ENCODE assay signal across 15 cellular contexts in genomic region chr7:44793919-44794715, GRCh38. TPM values are rescaled to one million over a fixed set of nuclear protein-coding genes. Genes with fewer than 3 reads are reported as not detected.
DNase-seq lines count a peak whose midpoint lies in the region; ATAC-seq, FAIRE-seq and TF ChIP-seq lines count a peak whose summit lies in the region.
"Had no signal": no experiment of that assay in that cellular context is flagged by ENCODE, and none has a peak within 500 bp of the region (broad histone marks: within the 10 kb centered on the region; RNA-seq: fewer than 3 reads in every experiment).

No MANE protein-coding gene starts in this region.

- POLR2A ChIA-PET in CD4-positive, alpha-beta T cell (lab: Charles Lee): no interaction called here

- no peak for FAIRE-seq in astrocyte (lab: Jason Lieb, UNC)
- FAIRE-seq: GM19239 had no signal

- H3K9me3 Mint-ChIP-seq in CD4-positive, alpha-beta T cell: no peaks in the 10 kb centered on the region
- peaks cover 3% of the 10 kb centered on the region; the same call in 1 of the 3 replicates for H3K9me3 Mint-ChIP-seq in GM23338
- peaks cover 2% of the 10 kb centered on the region for H3K9me3 Mint-ChIP-seq in astrocyte (ENCODE audit: unreplicated experiment)
- no peaks in the 10 kb centered on the region for H3K9me3 Mint-ChIP-seq in natural killer cell
- H3K9me3 Mint-ChIP-seq in progenitor cell of endocrine pancreas (ENCODE audit: low read depth): no peaks in the 10 kb centered on the region

- H3K4me1 ChIP-seq in GM23338 (ENCODE audit: insufficient read depth): peaks cover 14% of the 10 kb centered on the region
- peaks cover 15% of the 10 kb centered on the region for H3K4me1 ChIP-seq in astrocyte (ENCODE audit: insufficient read depth, low read length)
- H3K4me1 ChIP-seq in SJCRH30: peaks cover 7% of the 10 kb centered on the region; the same call in 1 of the 2 replicates

- no peak for ATAC-seq in CD4-positive, alpha-beta T cell (ENCODE audit: poor library complexity)
- ATAC-seq in GM23338: no peak
- ATAC-seq in natural killer cell: no peak
- ATAC-seq: heart right ventricle had no signal

- H3F3A ChIP-seq in GM23338 (replicated peaks; ENCODE audit: low read depth): peaks cover 20% of the 10 kb centered on the region

- H3K9ac ChIP-seq in astrocyte (ENCODE audit: low read length): no peak overlapping the region
- H3K9ac ChIP-seq: SK-N-SH had no signal

- H3K36me3 Mint-ChIP-seq in CD4-positive, alpha-beta T cell (ENCODE audit: low read depth): peaks cover 32% of the 10 kb centered on the region
- H3K36me3 Mint-ChIP-seq in GM23338 (ENCODE audit: low read depth): peaks cover 22% of the 10 kb centered on the region
- peaks cover 4% of the 10 kb centered on the region for H3K36me3 Mint-ChIP-seq in astrocyte (ENCODE audit: low read depth, unreplicated experiment)
- H3K36me3 Mint-ChIP-seq in natural killer cell: no peaks in the 10 kb centered on the region
- H3K36me3 Mint-ChIP-seq in progenitor cell of endocrine pancreas (ENCODE audit: insufficient read depth): peaks cover 2% of the 10 kb centered on the region

- H3K4me3 Mint-ChIP-seq in CD4-positive, alpha-beta T cell: peak overlapping the region; percentile 34
- H3K4me3 Mint-ChIP-seq in GM23338 (peak overlapping the region; percentile 30; the same call in 1 of the 3 replicates), astrocyte (ENCODE audit: unreplicated experiment) (no peak overlapping the region), natural killer cell (peak overlapping the region; percentile 17), progenitor cell of endocrine pancreas (ENCODE audit: low read depth) (no peak overlapping the region)

- peak overlapping the region; percentile 49 for H3K27ac Mint-ChIP-seq in CD4-positive, alpha-beta T cell
- no peak overlapping the region for H3K27ac Mint-ChIP-seq in GM23338
- H3K27ac Mint-ChIP-seq in astrocyte (ENCODE audit: unreplicated experiment): peak overlapping the region; percentile 53
- no peak overlapping the region for H3K27ac Mint-ChIP-seq in natural killer cell
- H3K27ac Mint-ChIP-seq in progenitor cell of endocrine pancreas: no peak overlapping the region

- intact Hi-C loops in CD4-positive, alpha-beta T cell (cut with DNase I, micrococcal nuclease): loop anchor here in 1 of 2 experiments (10.0 kb wide), 1 partner anchor 749 kb away; the partner anchor contains the start of gene DBNL
- intact Hi-C loops in natural killer cell (cut with micrococcal nuclease): no loop called here

- no peaks in the 10 kb centered on the region for H3K9me3 ChIP-seq in CD4-positive, alpha-beta T cell (ENCODE audit: control insufficient read depth, low read length)
- no peaks in the 10 kb centered on the region for H3K9me3 ChIP-seq in astrocyte (ENCODE audit: insufficient read depth, low read depth, low read length)
- no peaks in the 10 kb centered on the region for H3K9me3 ChIP-seq in SJCRH30 (replicated peaks)
- H3K9me3 ChIP-seq: heart right ventricle, SK-N-SH, thoracic aorta had no signal

- H4K20me1 ChIP-seq in GM23338 (replicated peaks; ENCODE audit: insufficient read depth): peaks cover 16% of the 10 kb centered on the region
- peaks cover 22% of the 10 kb centered on the region for H4K20me1 ChIP-seq in astrocyte (ENCODE audit: insufficient read depth, low read length)

- CTCF ChIA-PET in CD4-positive, alpha-beta T cell (lab: Charles Lee): no interaction called here

- H3K4me3 ChIP-seq in GM23338 (no peak overlapping the region), astrocyte (ENCODE audit: insufficient read depth, low read depth, low read length) (no peak overlapping the region), SJCRH30 (no peak overlapping the region)
- H3K4me3 ChIP-seq: heart right ventricle, thoracic aorta had no signal

- H3K79me2 ChIP-seq in GM23338 (replicated peaks; ENCODE audit: insufficient read depth) (peaks cover 40% of the 10 kb centered on the region), astrocyte (ENCODE audit: insufficient read depth, low read length) (peaks cover 32% of the 10 kb centered on the region)

- H3K4me2 ChIP-seq in GM23338 (no peak overlapping the region), astrocyte (ENCODE audit: low read length) (no peak overlapping the region)
- H3K4me2 ChIP-seq: SK-N-SH had no signal

- H2AFZ ChIP-seq in GM23338: no peak overlapping the region
- no peak overlapping the region for H2AFZ ChIP-seq in astrocyte (ENCODE audit: low read depth, low read length)

- no peaks in the 10 kb centered on the region for H3K9me2 ChIP-seq in GM23338 (ENCODE audit: insufficient read depth)
- H3K9me2 ChIP-seq: SK-N-SH had no signal

- H3K27ac ChIP-seq in CD4-positive, alpha-beta T cell (ENCODE audit: low read depth, low read length): no peak overlapping the region
- H3K27ac ChIP-seq in GM23338 (ENCODE audit: low read depth) (no peak overlapping the region), astrocyte (ENCODE audit: low read depth, low read length) (no peak overlapping the region), SJCRH30 (no peak overlapping the region)
- H3K27ac ChIP-seq: heart right ventricle, thoracic aorta had no signal

- H3K27me3 ChIP-seq in CD4-positive, alpha-beta T cell (ENCODE audit: control insufficient read depth, insufficient read depth, low read length): no peaks in the 10 kb centered on the region
- H3K27me3 ChIP-seq in GM23338 (ENCODE audit: insufficient read depth): no peaks in the 10 kb centered on the region
- H3K27me3 ChIP-seq in astrocyte (ENCODE audit: insufficient read depth, low read length): no peaks in the 10 kb centered on the region
- no peaks in the 10 kb centered on the region for H3K27me3 ChIP-seq in SJCRH30
- H3K27me3 ChIP-seq: heart right ventricle had no signal

- DNase-seq in CD4-positive, alpha-beta T cell: no peak
- DNase-seq in GM23338 (ENCODE audit: low spot score) (no peak), astrocyte (ENCODE audit: low read depth) (peak; percentile 29), natural killer cell (no peak), SJCRH30 (no peak), HCEC 1CT (no peak), GF-D8 (lab: John Stamatoyannopoulos, UW) (no peak), progenitor cell of endocrine pancreas (ENCODE audit: low spot score, unreplicated experiment) (no peak)
- DNase-seq: cerebellar nuclear complex; heart right ventricle; NCI-H1092 treated with DMSO at 0.1 percent for 48 hours; NK-92 treated with Interleukin-12 subunit alpha and Interleukin-12 subunit beta, amount 100 ng/mL, for 24 hours; SK-N-SH had no signal

- peaks cover 25% of the 10 kb centered on the region for H3K4me1 Mint-ChIP-seq in CD4-positive, alpha-beta T cell (ENCODE audit: low read depth)
- peaks cover 5% of the 10 kb centered on the region; the same call in 1 of the 3 replicates for H3K4me1 Mint-ChIP-seq in GM23338
- H3K4me1 Mint-ChIP-seq in astrocyte (ENCODE audit: low read depth, unreplicated experiment): peaks cover 10% of the 10 kb centered on the region
- H3K4me1 Mint-ChIP-seq in natural killer cell: peaks cover 20 to 21% of the 10 kb centered on the region in 2 donors
- H3K4me1 Mint-ChIP-seq in progenitor cell of endocrine pancreas (ENCODE audit: low read depth): peaks cover 10% of the 10 kb centered on the region

- no peaks in the 10 kb centered on the region for H3K27me3 Mint-ChIP-seq in CD4-positive, alpha-beta T cell
- H3K27me3 Mint-ChIP-seq in GM23338 (ENCODE audit: insufficient read depth, low read depth, poor library complexity): peaks cover 20% of the 10 kb centered on the region
- H3K27me3 Mint-ChIP-seq in astrocyte (ENCODE audit: low read depth, unreplicated experiment): no peaks in the 10 kb centered on the region
- H3K27me3 Mint-ChIP-seq in natural killer cell (ENCODE audit: low read depth in 2 of 2): no peaks in the 10 kb centered on the region
- no peaks in the 10 kb centered on the region for H3K27me3 Mint-ChIP-seq in progenitor cell of endocrine pancreas

- no peak for TF ChIP-seq CTCF in CD4-positive, alpha-beta T cell (IDR thresholded peaks at IDR 0.05)
- TF ChIP-seq CTCF in GM23338 (conservative IDR thresholded peaks at IDR 0.05; ENCODE audit: low read depth in 2 of 2) (no peak), astrocyte (IDR thresholded peaks at IDR 0.05; ENCODE audit: insufficient read depth, low read depth, low read length) (no peak), natural killer cell (IDR thresholded peaks at IDR 0.05) (no peak), progenitor cell of endocrine pancreas (IDR thresholded peaks at IDR 0.05; ENCODE audit: unreplicated experiment) (no peak)

- peaks cover 14% of the 10 kb centered on the region; the same call in 1 of the 2 replicates for H3K36me3 ChIP-seq in GM23338 (ENCODE audit: insufficient read depth)
- peaks cover 10% of the 10 kb centered on the region for H3K36me3 ChIP-seq in astrocyte (ENCODE audit: insufficient read depth, low read length)
- peaks cover 22% of the 10 kb centered on the region for H3K36me3 ChIP-seq in SJCRH30
- H3K36me3 ChIP-seq: thoracic aorta had no signal

TF ChIP-seq in GM23338, 12 proteins besides CTCF, POLR2A, EP300 and RAD21 (continues in another document):
- no peak for TF ChIP-seq NANOG (IDR thresholded peaks at IDR 0.05; ENCODE audit: borderline replicate concordance)
- no peak for TF ChIP-seq STAT1 (IDR thresholded peaks at IDR 0.05; ENCODE audit: unreplicated experiment)
- TF ChIP-seq POLR2AphosphoS5 (IDR thresholded peaks at IDR 0.05; ENCODE audit: low read depth): no peak
- no peak for TF ChIP-seq EZH2phosphoT487 (IDR thresholded peaks at IDR 0.05; ENCODE audit: unreplicated experiment)
- no peak for TF ChIP-seq CREB1 (CRISPR knock-in tag; IDR thresholded peaks at IDR 0.05; ENCODE audit: low read depth)
- no peak for TF ChIP-seq ZNF331 (CRISPR knock-in tag; IDR thresholded peaks at IDR 0.05; ENCODE audit: low read depth)

RNA-seq across cellular contexts. Expression of gene PPIA, which starts 2.4 kb away (rescaled TPM):
- 100 to 1,000 TPM; 410 to 423 TPM for total RNA-seq in CD4-positive, alpha-beta T cell
- 4,367 and 4,717 TPM in 2 replicates for total RNA-seq in GM23338 (2014; rRNA removed; shearing (Covaris generic))
- 6,375 and 6,524 TPM in 2 replicates for polyA plus RNA-seq in GM23338 (2016; fragmentation: Nextera tagmentation; extraction: Ambion mirVana)
- 1,461 and 1,628 TPM in 2 replicates for total RNA-seq in astrocyte
- 100 to 1,000 TPM; 701 to 727 (median 718) TPM for total RNA-seq in natural killer cell
- 4,792 and 5,450 TPM in 2 replicates for total RNA-seq in SJCRH30 (2014; rRNA removed; shearing (Covaris generic))
- total RNA-seq in progenitor cell of endocrine pancreas: 1,323 and 1,353 TPM in 2 replicates

RNA-seq across cellular contexts. Expression of gene ZMIZ2, which starts 45.5 kb away (rescaled TPM):
- 10 to 100 TPM; 81.5 to 82.0 TPM for total RNA-seq in CD4-positive, alpha-beta T cell
- 30.4 and 46.1 TPM in 2 replicates for total RNA-seq in GM23338 (2014; rRNA removed; shearing (Covaris generic))
- polyA plus RNA-seq in GM23338 (2016; fragmentation: Nextera tagmentation; extraction: Ambion mirVana): 15.2 and 15.5 TPM in 2 replicates
- 62.5 and 76.8 TPM in 2 replicates for total RNA-seq in astrocyte
- total RNA-seq in natural killer cell: 100 to 1,000 TPM; 152 to 170 (median 167) TPM
- 9.0 and 13.3 TPM in 2 replicates for total RNA-seq in SJCRH30 (2014; rRNA removed; shearing (Covaris generic))
- total RNA-seq in progenitor cell of endocrine pancreas: 217 and 222 TPM in 2 replicates

RNA-seq across cellular contexts. Expression of gene H2AZ2, which starts 53.8 kb away (rescaled TPM):
- total RNA-seq in CD4-positive, alpha-beta T cell: 100 to 1,000 TPM; 145 to 156 TPM
- 215 and 219 TPM in 2 replicates for total RNA-seq in GM23338 (2014; rRNA removed; shearing (Covaris generic))
- 388 and 390 TPM in 2 replicates for polyA plus RNA-seq in GM23338 (2016; fragmentation: Nextera tagmentation; extraction: Ambion mirVana)
- total RNA-seq in astrocyte (93.4 and 105 TPM in 2 replicates), natural killer cell (100 to 1,000 TPM; 178 to 196 (median 190) TPM), progenitor cell of endocrine pancreas (220 and 244 TPM in 2 replicates)
- 454 and 459 TPM in 2 replicates for total RNA-seq in SJCRH30 (2014; rRNA removed; shearing (Covaris generic))

Comparison
In these comparisons a context has a peak if more than half of its experiments do, and no peak if none do; other contexts are left out.
1. H3K27ac Mint-ChIP-seq: peak in CD4-positive, alpha-beta T cell (single experiment) and astrocyte (single experiment); none in GM23338 (single experiment), natural killer cell (0 of 2) and progenitor cell of endocrine pancreas (single experiment).
2. H3K4me3 Mint-ChIP-seq: peak in CD4-positive, alpha-beta T cell (single experiment), GM23338 (single experiment) and natural killer cell (single experiment); none in astrocyte (single experiment) and progenitor cell of endocrine pancreas (single experiment).